ENCODE assay signal across 21 cellular contexts in genomic region chr7:130723784-130724183, GRCh38. TPM values are rescaled to one million over a fixed set of nuclear protein-coding genes. Genes with fewer than 3 reads are reported as not detected.
"Had no signal": no experiment of that assay in that cellular context is flagged by ENCODE, and none has a peak within 500 bp of the region (broad histone marks: within the 10 kb centered on the region; RNA-seq: fewer than 3 reads in every experiment).

No MANE protein-coding gene starts in this region.

- DNase-seq: activated CD4-positive, alpha-beta T cell treated with anti-CD3 and anti-CD28 coated beads, Interleukin-2, amount 50 U/mL, for 48 hours; activated CD4-positive, CD25-positive, alpha-beta regulatory T cell treated with anti-CD3 and anti-CD28 coated beads, Interleukin-2, amount 50 U/mL, for 72 hours; activated gamma-delta T cell; foreskin melanocyte; glutamatergic neuron; hippocampal formation; kidney; left lung; midbrain; spleen; stimulated activated naive B cell treated with anti-CD40 and anti-IgM and Interleukin-4, amounts not matched to agents 10 μg/mL and 1 μg/mL and 100 μg/mL, for 72 hours; T-helper 9 cell; uterus had no signal

- FAIRE-seq: kidney had no signal

- H3K4me3 ChIP-seq: ascending aorta, breast epithelium, coronary artery, left lung, spleen, thoracic aorta, uterus had no signal

RNA-seq across cellular contexts. Expression of gene KLF14, which starts 10.2 kb away (rescaled TPM):
- total RNA-seq: ascending aorta, epithelial cell of proximal tubule, kidney, lung microvascular endothelial cell, thoracic aorta had no signal

RNA-seq across cellular contexts. Expression of gene TSGA13, which starts 37.4 kb away (rescaled TPM):
- total RNA-seq: ascending aorta, breast epithelium, epithelial cell of proximal tubule, fibroblast of lung, kidney, left lung, lung microvascular endothelial cell, sciatic nerve, spleen, thoracic aorta had no signal
